Comparison of ENCODE assay signal across 12 cellular contexts in the genomic region with DNA sequence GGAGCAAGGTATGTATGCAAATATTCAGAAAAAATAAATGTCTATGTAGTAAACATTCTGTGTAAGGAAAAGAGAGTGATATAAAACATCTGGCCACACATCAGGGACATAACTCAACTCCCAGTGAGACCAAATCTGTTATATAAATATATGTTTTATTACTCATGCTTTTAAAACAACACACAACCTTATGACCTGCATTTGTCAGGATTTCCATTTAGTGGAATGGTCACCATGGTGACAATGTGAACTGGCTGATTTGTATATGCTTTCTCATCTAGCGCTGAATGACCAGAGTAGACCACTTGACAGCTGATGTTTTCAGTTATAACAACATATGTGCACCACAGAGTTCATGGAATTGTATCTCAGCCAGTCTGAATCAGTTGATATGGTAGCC.
DNase-seq lines count a peak whose midpoint lies in the region; ATAC-seq and TF ChIP-seq lines count a peak whose summit lies in the region.
"Had no signal": no experiment of that assay in that cellular context is flagged by ENCODE, and none has a peak within 500 bp of the region (broad histone marks: within the 10 kb centered on the region; RNA-seq: fewer than 3 reads in every experiment).

No MANE protein-coding gene starts in this region.

- ATAC-seq in HG02678 (IDR thresholded peaks at IDR 0.05; ENCODE audit: unreplicated experiment) (no peak), GM21717 (IDR thresholded peaks at IDR 0.05; ENCODE audit: unreplicated experiment) (no peak), left colon (no peak)

- CTCF ChIA-PET in HEK293T (lab: Yijun Ruan, JAX) = no interaction called here

- TF ChIP-seq CTCF in epithelial cell of esophagus (IDR thresholded peaks at IDR 0.05; ENCODE audit: insufficient read depth, low read depth, low read length, missing control alignments) = no peak

- no peak overlapping the region for H3K4me3 ChIP-seq in epithelial cell of esophagus (ENCODE audit: low read length)
- H3K4me3 ChIP-seq: spleen had no signal

- intact Hi-C loops in left colon (cut with DNase I, micrococcal nuclease) = no loop called here

- POLR2A ChIA-PET in HEK293T (lab: Yijun Ruan, JAX) = no interaction called here

- DNase-seq in HEK293T (ENCODE audit: extremely low spot score) (peak; percentile 10), RKO (ENCODE audit: low spot score) (peak; percentile 7), epithelial cell of esophagus (ENCODE audit: low read depth) (peak; percentile 30), renal cortical epithelial cell (ENCODE audit: low read depth) (peak; percentile 45), left colon (no peak), NOMO-1 treated with dmso at 0.1 percent for 144 hours (lab: John Stamatoyannopoulos, UW; ENCODE audit: unreplicated experiment) (no peak)
- DNase-seq: activated naive CD8-positive, alpha-beta T cell treated with anti-CD3 and anti-CD28 coated beads, Interleukin-2, amount 10 ng/mL, durations not matched to agents 7 days and 5 days; head of caudate nucleus; NCI-H146; spleen had no signal

TF ChIP-seq in HEK293T, 16 proteins besides CTCF, POLR2A, EP300 and RAD21:
- no peak for TF ChIP-seq FOXK2 (IDR thresholded peaks at IDR 0.05)
- TF ChIP-seq HDGF (IDR thresholded peaks at IDR 0.05; ENCODE audit: borderline replicate concordance) = no peak
- no peak for TF ChIP-seq TARDBP (IDR thresholded peaks at IDR 0.05)
- no peak for TF ChIP-seq L3MBTL2 (conservative IDR thresholded peaks at IDR 0.05)
- no peak for TF ChIP-seq ARNT (IDR thresholded peaks at IDR 0.05)
- TF ChIP-seq SUZ12 (IDR thresholded peaks at IDR 0.05) = no peak
- no peak for TF ChIP-seq LEF1 (IDR thresholded peaks at IDR 0.05; ENCODE audit: borderline replicate concordance)
- TF ChIP-seq ELF4 (IDR thresholded peaks at IDR 0.05) = no peak
- TF ChIP-seq PKNOX1 (IDR thresholded peaks at IDR 0.05) = no peak
- TF ChIP-seq FOXA1 (IDR thresholded peaks at IDR 0.05) = no peak
- no peak for TF ChIP-seq SP1 (IDR thresholded peaks at IDR 0.05)
- no peak for TF ChIP-seq FOXM1 (IDR thresholded peaks at IDR 0.05; ENCODE audit: borderline replicate concordance)
- no peak for TF ChIP-seq CTBP1 (IDR thresholded peaks at IDR 0.05; ENCODE audit: borderline replicate concordance)
- TF ChIP-seq BHLHE40 (IDR thresholded peaks at IDR 0.05; ENCODE audit: borderline replicate concordance) = no peak
- no peak for TF ChIP-seq NFRKB (IDR thresholded peaks at IDR 0.05)
- no peak for TF ChIP-seq ZNF384 (IDR thresholded peaks at IDR 0.05)

Comparison
In these comparisons a context has a peak if more than half of its experiments do, and no peak if none do; other contexts are left out.
1. DNase-seq: peak in HEK293T (single experiment), RKO (single experiment), epithelial cell of esophagus (single experiment) and renal cortical epithelial cell (single experiment); none in left colon (0 of 2) and NOMO-1 treated with dmso at 0.1 percent for 144 hours (single experiment).